ENCODE assay signal across 18 cellular contexts in genomic region chr4:657338-658030, GRCh38. TPM values are rescaled to one million over a fixed set of nuclear protein-coding genes. Genes with fewer than 3 reads are reported as not detected.
DNase-seq lines count a peak whose midpoint lies in the region; ATAC-seq, FAIRE-seq and TF ChIP-seq lines count a peak whose summit lies in the region.
"Had no signal": no experiment of that assay in that cellular context is flagged by ENCODE, and none has a peak within 500 bp of the region (broad histone marks: within the 10 kb centered on the region; RNA-seq: fewer than 3 reads in every experiment).

No MANE protein-coding gene starts in this region.

- no peak overlapping the region for H3K14ac ChIP-seq in H1 (ENCODE audit: insufficient read length)

- TF ChIP-seq CTCF in left ventricle myocardium inferior (IDR thresholded peaks at IDR 0.05; ENCODE audit: borderline replicate concordance) (no peak), H1 (IDR thresholded peaks at IDR 0.05; ENCODE audit: control extremely low read depth in 1 of 3, insufficient read depth in 1 of 3, low read depth in 1 of 3, low read length in 3 of 3) (no peak), neural progenitor cell (IDR thresholded peaks at IDR 0.05) (no peak)

- POLR2A ChIA-PET in H1 (lab: Charles Lee; ENCODE audit: partially characterized antibody): interaction anchor here (0.6 to 1.5 kb wide), 8 partner anchors 8 to 395 kb away, joined by 3 to 7 read pairs (median 4); partner anchors contain the start of genes ATP5ME and MYL5

- no peak for FAIRE-seq in H1 (lab: Jason Lieb, UNC)

- H3K23ac ChIP-seq in H1 (ENCODE audit: insufficient read length): no peak overlapping the region

- H3K4me3 Mint-ChIP-seq in neural progenitor cell: no peak overlapping the region

- H2BK5ac ChIP-seq in H1 (ENCODE audit: low read depth, low read length): no peak overlapping the region

- no peak overlapping the region for H3K27ac Mint-ChIP-seq in neural progenitor cell
- H3K27ac Mint-ChIP-seq: IgD-negative memory B cell had no signal

- peaks cover 4% of the 10 kb centered on the region; the same call in 1 of the 2 replicates for H3K23me2 ChIP-seq in H1 (ENCODE audit: low read depth, low read length)

- H3K79me2 ChIP-seq in H1 (ENCODE audit: control insufficient read depth in 1 of 2, insufficient read depth in 2 of 2, low read length in 2 of 2) (no peaks in the 10 kb centered on the region), neural progenitor cell (ENCODE audit: low read depth) (no peaks in the 10 kb centered on the region)

- TF ChIP-seq EP300 in H1 (IDR thresholded peaks at IDR 0.05; ENCODE audit: borderline replicate concordance in 1 of 2, low read depth in 2 of 2, low read length in 2 of 2): no peak

- TF ChIP-seq RAD21 in H1 (IDR thresholded peaks at IDR 0.05 in 1 of 2, conservative IDR thresholded peaks at IDR 0.05 in 1 of 2; ENCODE audit: low read depth in 2 of 2, low read length in 2 of 2): no peak

- H2AK5ac ChIP-seq in H1 (ENCODE audit: low read depth, low read length): no peak overlapping the region

- H3K9ac ChIP-seq in H1 (replicated peaks in 1 of 4; ENCODE audit: extremely low read depth in 1 of 4, low read depth in 3 of 4, low read length in 3 of 4) (no peak overlapping the region), neural progenitor cell (no peak overlapping the region)

- H4K8ac ChIP-seq in H1 (ENCODE audit: extremely low read depth, insufficient read depth, low read length): no peak overlapping the region

- H4K91ac ChIP-seq in H1 (replicated peaks; ENCODE audit: insufficient read length, low read length): no peak overlapping the region

- H2BK15ac ChIP-seq in H1 (ENCODE audit: low read length): no peak overlapping the region

- H2AFZ ChIP-seq in H1 (ENCODE audit: low read length) (no peak overlapping the region), neural progenitor cell (replicated peaks) (no peak overlapping the region)

- DNase-seq in right cardiac atrium (peak; percentile 16 to 56 (median 42)), left ventricle myocardium inferior (no peak), H1 (ENCODE audit: low read depth in 1 of 2, low spot score in 2 of 2) (no peak), neural progenitor cell (ENCODE audit: low spot score) (peak; percentile 2), NCI-H2171 (lab: John Stamatoyannopoulos, UW) (no peak), NCI-H2081 (lab: John Stamatoyannopoulos, UW) (no peak), epidermal melanocyte (ENCODE audit: insufficient read length, low spot score) (no peak), middle frontal gyrus (ENCODE audit: extremely low spot score, low spot score) (no peak)
- DNase-seq: AML-193, Caco-2, MV-4-11, NCI-H1417 treated with DMSO at 0.1 percent for 48 hours, NCI-H2029, NCI-H510A treated with DMSO at 0.1 percent for 48 hours, Peyer's patch had no signal

- WGBS in right cardiac atrium: 79% methylated on average over 29 of the region's 29 CpGs
- WGBS in H1 (ENCODE audit: extremely low coverage in 1 of 2, insufficient coverage in 1 of 2, insufficient read length in 1 of 2, insufficient replicate concordance in 2 of 2, low coverage in 1 of 2, low lambda C conversion rate in 2 of 2, missing lambda C conversion rate in 1 of 2), 2 experiments: 86% methylated on average over 14 of the region's 29 CpGs; no CpG with 5 or more reads in 1 of the 2 experiments

- no peak overlapping the region for H3K27ac ChIP-seq in right cardiac atrium (ENCODE audit: low read length)
- H3K27ac ChIP-seq in left ventricle myocardium inferior (replicated peaks): no peak overlapping the region
- no peak overlapping the region for H3K27ac ChIP-seq in H1 (ENCODE audit: low read depth, low read length)
- no peak overlapping the region for H3K27ac ChIP-seq in neural progenitor cell
- H3K27ac ChIP-seq: Peyer's patch had no signal

- H4K5ac ChIP-seq in H1 (ENCODE audit: insufficient read length, low read depth, low read length): no peak overlapping the region

- no peak overlapping the region for H2BK120ac ChIP-seq in H1 (replicated peaks; ENCODE audit: low read depth, low read length)

- no peaks in the 10 kb centered on the region for H3K79me1 ChIP-seq in H1 (ENCODE audit: low read depth, low read length)

- H3K4me1 ChIP-seq in right cardiac atrium (ENCODE audit: control insufficient read depth, insufficient read depth, low read length) (no peaks in the 10 kb centered on the region), left ventricle myocardium inferior (no peaks in the 10 kb centered on the region), H1 (replicated peaks in 1 of 4; ENCODE audit: control insufficient read depth in 3 of 4, insufficient read depth in 4 of 4, low read length in 3 of 4) (no peaks in the 10 kb centered on the region), neural progenitor cell (no peaks in the 10 kb centered on the region)
- H3K4me1 ChIP-seq: Caco-2, HAP-1, Peyer's patch had no signal

- peaks cover 2% of the 10 kb centered on the region for H3K9me3 Mint-ChIP-seq in neural progenitor cell
- H3K9me3 Mint-ChIP-seq: IgD-negative memory B cell had no signal

- CTCF ChIA-PET in H1 (lab: Charles Lee; ENCODE audit: partially characterized antibody): interaction anchor here (0.6 to 0.7 kb wide), 3 partner anchors 9 to 68 kb away, joined by 3 read pairs; no protein-coding TSS in a partner anchor

- H2BK12ac ChIP-seq in H1 (ENCODE audit: low read depth, low read length): no peak overlapping the region

- H3K36me3 Mint-ChIP-seq in neural progenitor cell: no peaks in the 10 kb centered on the region

- H3K56ac ChIP-seq in H1 (replicated peaks; ENCODE audit: insufficient read length, low read depth, low read length): no peak overlapping the region

- H3K27me3 Mint-ChIP-seq in neural progenitor cell (ENCODE audit: insufficient read depth, low read depth): peaks cover 14% of the 10 kb centered on the region
- H3K27me3 Mint-ChIP-seq: IgD-negative memory B cell had no signal

- H3K18ac ChIP-seq in H1 (ENCODE audit: extremely low read depth, low read length): no peak overlapping the region

- no peak for ATAC-seq in right cardiac atrium

- TF ChIP-seq POLR2A in H1 (IDR thresholded peaks at IDR 0.05; ENCODE audit: control extremely low read depth in 1 of 2, low read depth in 2 of 2, low read length in 2 of 2): no peak

- peaks cover 7% of the 10 kb centered on the region for H3K4me1 Mint-ChIP-seq in neural progenitor cell

- H4K20me1 ChIP-seq in H1 (replicated peaks in 1 of 2; ENCODE audit: control insufficient read depth in 1 of 2, insufficient read depth in 2 of 2, low read length in 2 of 2) (peaks cover 0 to 21% of the 10 kb centered on the region in 2 experiments), neural progenitor cell (ENCODE audit: low read depth) (no peaks in the 10 kb centered on the region)

- H3K4me2 ChIP-seq in H1 (ENCODE audit: insufficient read depth in 1 of 2, low read depth in 2 of 2, low read length in 2 of 2): no peak overlapping the region
- H3K4me2 ChIP-seq in neural progenitor cell: no peak overlapping the region

- no peaks in the 10 kb centered on the region for H3K36me3 ChIP-seq in left ventricle myocardium inferior
- H3K36me3 ChIP-seq in H1 (ENCODE audit: control insufficient read depth in 2 of 4, insufficient read depth in 4 of 4, low read length in 3 of 4): no peaks in the 10 kb centered on the region; a peak in 1 of 8 replicates
- no peaks in the 10 kb centered on the region for H3K36me3 ChIP-seq in neural progenitor cell
- H3K36me3 ChIP-seq: HAP-1, Peyer's patch had no signal

- H3K27me3 ChIP-seq in right cardiac atrium (ENCODE audit: control insufficient read depth, insufficient read depth): no peaks in the 10 kb centered on the region
- H3K27me3 ChIP-seq in left ventricle myocardium inferior (ENCODE audit: low read depth): peaks cover 39% of the 10 kb centered on the region
- H3K27me3 ChIP-seq in H1 (replicated peaks in 1 of 4; ENCODE audit: control insufficient read depth in 3 of 4, extremely low read depth in 1 of 4, insufficient read depth in 3 of 4, low read length in 3 of 4): peaks cover 0 to 11% (median 0%) of the 10 kb centered on the region in 4 experiments; a peak in 2 of 7 replicates
- H3K27me3 ChIP-seq in neural progenitor cell: no peaks in the 10 kb centered on the region
- H3K27me3 ChIP-seq: Peyer's patch had no signal

- H3K9me3 ChIP-seq in right cardiac atrium (ENCODE audit: control insufficient read depth, low read length): no peaks in the 10 kb centered on the region
- H3K9me3 ChIP-seq in left ventricle myocardium inferior (replicated peaks): no peaks in the 10 kb centered on the region
- no peaks in the 10 kb centered on the region for H3K9me3 ChIP-seq in H1 (ENCODE audit: insufficient read depth in 2 of 2, low read depth in 1 of 2, low read length in 1 of 2)
- no peaks in the 10 kb centered on the region for H3K9me3 ChIP-seq in neural progenitor cell (ENCODE audit: low read depth)
- H3K9me3 ChIP-seq: Caco-2, Peyer's patch had no signal

- no peak overlapping the region for H3K4ac ChIP-seq in H1 (replicated peaks; ENCODE audit: insufficient read length, low read depth, low read length)

- H2BK20ac ChIP-seq in H1 (ENCODE audit: low read length): no peak overlapping the region

- no peak overlapping the region for H3K4me3 ChIP-seq in right cardiac atrium (ENCODE audit: low read length)
- no peak overlapping the region for H3K4me3 ChIP-seq in left ventricle myocardium inferior
- H3K4me3 ChIP-seq in H1 (ENCODE audit: extremely low read depth in 1 of 4, insufficient read depth in 2 of 4, low read depth in 3 of 4, low read length in 4 of 4): no peak overlapping the region
- no peak overlapping the region for H3K4me3 ChIP-seq in neural progenitor cell
- H3K4me3 ChIP-seq: HAP-1, Peyer's patch had no signal

- H3F3A ChIP-seq in neural progenitor cell (ENCODE audit: low read depth): peaks cover 5% of the 10 kb centered on the region

- intact Hi-C loops in right cardiac atrium (cut with DNase I): no loop called here
- intact Hi-C loops in left ventricle myocardium inferior (cut with micrococcal nuclease): no loop called here

RNA-seq across cellular contexts. Expression of gene ATP5ME, which starts 16.6 kb away (rescaled TPM):
- 100 to 1,000 TPM; 689 to 911 (median 734) TPM for total RNA-seq in right cardiac atrium
- 1,352 TPM for polyA plus RNA-seq in right cardiac atrium
- total RNA-seq in left ventricle myocardium inferior: 914 TPM
- total RNA-seq in H1 (2021; fragmentation: NEBNext Ultra II Directional; extraction: Animal tissue kit (Norgen Biotek cat#: 25700)): 375 and 413 TPM in 2 replicates
- 450 and 538 TPM in 2 replicates for polyA plus RNA-seq in H1 (2011; rRNA removed)
- 736 TPM for polyA plus RNA-seq in H1 (2011; cell fraction: cytosol; rRNA removed)
- polyA plus RNA-seq in H1 (2011; cell fraction: nucleus; rRNA removed): 398 TPM
- 972 to 1,582 TPM (median 1,208 TPM) in 4 replicates for polyA plus RNA-seq in H1 (2012, experiment 1 of 2)
- polyA plus RNA-seq in H1 (2012, experiment 2 of 2): 606 TPM
- polyA plus RNA-seq in H1 (2013, experiment 1 of 2): 1,182 TPM
- polyA plus RNA-seq in H1 (2013, experiment 2 of 2): 1,303 TPM
- polyA minus RNA-seq in H1 (2011; rRNA and poly(A)+ RNA removed): 143 and 154 TPM in 2 replicates
- polyA minus RNA-seq in H1 (2011; cell fraction: cytosol; rRNA and poly(A)+ RNA removed): 98.1 TPM
- polyA minus RNA-seq in H1 (2011; cell fraction: nucleus; rRNA and poly(A)+ RNA removed): 109 TPM
- 95.1 and 114 TPM in 2 replicates for total RNA-seq in neural progenitor cell (ENCODE audit: low replicate concordance)

RNA-seq across cellular contexts. Expression of gene MYL5, which starts 16.9 kb away (rescaled TPM):
- 1 to 10 TPM; 4.0 to 6.0 (median 4.7) TPM for total RNA-seq in right cardiac atrium
- polyA plus RNA-seq in right cardiac atrium: 3.8 TPM
- total RNA-seq in left ventricle myocardium inferior: 4.5 TPM
- total RNA-seq in H1 (2021; fragmentation: NEBNext Ultra II Directional; extraction: Animal tissue kit (Norgen Biotek cat#: 25700)): 5.5 and 5.7 TPM in 2 replicates
- 6.3 and 6.8 TPM in 2 replicates for polyA plus RNA-seq in H1 (2011; rRNA removed)
- polyA plus RNA-seq in H1 (2011; cell fraction: cytosol; rRNA removed): 7.7 TPM
- polyA plus RNA-seq in H1 (2011; cell fraction: nucleus; rRNA removed): 40.3 TPM
- 11.6 to 13.5 TPM (median 12.6 TPM) in 4 replicates for polyA plus RNA-seq in H1 (2012, experiment 1 of 2)
- polyA plus RNA-seq in H1 (2012, experiment 2 of 2): 3.7 TPM
- 4.6 TPM for polyA plus RNA-seq in H1 (2013, experiment 1 of 2)
- 3.5 TPM for polyA plus RNA-seq in H1 (2013, experiment 2 of 2)
- polyA minus RNA-seq in H1 (2011; rRNA and poly(A)+ RNA removed): 2.5 and 6.8 TPM in 2 replicates
- 6.9 TPM for polyA minus RNA-seq in H1 (2011; cell fraction: cytosol; rRNA and poly(A)+ RNA removed)
- polyA minus RNA-seq in H1 (2011; cell fraction: nucleus; rRNA and poly(A)+ RNA removed): 19.0 TPM
- 0.21 and 10.0 TPM in 2 replicates for total RNA-seq in neural progenitor cell (ENCODE audit: low replicate concordance)

RNA-seq across cellular contexts. Expression of gene SLC49A3, which starts 31.5 kb away (rescaled TPM):
- total RNA-seq in right cardiac atrium (10 to 100 TPM; 13.7 to 19.5 (median 16.9) TPM), left ventricle myocardium inferior (12.0 TPM), neural progenitor cell (ENCODE audit: low replicate concordance) (1.9 and 3.4 TPM in 2 replicates)
- polyA plus RNA-seq in right cardiac atrium (10.6 TPM), H1 (2011; rRNA removed) (5.0 and 6.7 TPM in 2 replicates)
- total RNA-seq in H1 (2021; fragmentation: NEBNext Ultra II Directional; extraction: Animal tissue kit (Norgen Biotek cat#: 25700)): 5.7 and 8.8 TPM in 2 replicates
- 5.4 TPM for polyA plus RNA-seq in H1 (2011; cell fraction: cytosol; rRNA removed)
- 16.0 TPM for polyA plus RNA-seq in H1 (2011; cell fraction: nucleus; rRNA removed)
- polyA plus RNA-seq in H1 (2012, experiment 1 of 2): 2.3 to 6.0 TPM (median 5.7 TPM) in 4 replicates
- polyA plus RNA-seq in H1 (2012, experiment 2 of 2): 3.0 TPM
- 2.3 TPM for polyA plus RNA-seq in H1 (2013, experiment 1 of 2)
- 1.9 TPM for polyA plus RNA-seq in H1 (2013, experiment 2 of 2)
- 0.98 and 2.7 TPM in 2 replicates for polyA minus RNA-seq in H1 (2011; rRNA and poly(A)+ RNA removed)
- 2.9 TPM for polyA minus RNA-seq in H1 (2011; cell fraction: cytosol; rRNA and poly(A)+ RNA removed)
- 9.7 TPM for polyA minus RNA-seq in H1 (2011; cell fraction: nucleus; rRNA and poly(A)+ RNA removed)

RNA-seq across cellular contexts. Expression of gene PDE6B, which starts 32.1 kb away (rescaled TPM):
- 1 to 10 TPM; 6.8 to 7.5 (median 7.0) TPM for total RNA-seq in right cardiac atrium
- 3.6 TPM for polyA plus RNA-seq in right cardiac atrium
- 2.7 TPM for total RNA-seq in left ventricle myocardium inferior
- 4.1 and 4.5 TPM in 2 replicates for total RNA-seq in H1 (2021; fragmentation: NEBNext Ultra II Directional; extraction: Animal tissue kit (Norgen Biotek cat#: 25700))
- polyA plus RNA-seq in H1 (2011; rRNA removed): 8.0 and 8.4 TPM in 2 replicates
- polyA plus RNA-seq in H1 (2011; cell fraction: cytosol; rRNA removed): 11.1 TPM
- polyA plus RNA-seq in H1 (2011; cell fraction: nucleus; rRNA removed): 14.3 TPM
- 9.1 to 17.0 TPM (median 14.1 TPM) in 4 replicates for polyA plus RNA-seq in H1 (2012, experiment 1 of 2)
- polyA plus RNA-seq in H1 (2012, experiment 2 of 2): 4.3 TPM
- 1.3 TPM for polyA plus RNA-seq in H1 (2013, experiment 1 of 2)
- polyA plus RNA-seq in H1 (2013, experiment 2 of 2): 2.1 TPM
- polyA minus RNA-seq in H1 (2011; rRNA and poly(A)+ RNA removed): 11.1 and 16.4 TPM in 2 replicates
- 6.8 TPM for polyA minus RNA-seq in H1 (2011; cell fraction: cytosol; rRNA and poly(A)+ RNA removed)
- 9.4 TPM for polyA minus RNA-seq in H1 (2011; cell fraction: nucleus; rRNA and poly(A)+ RNA removed)
- 4.3 and 19.5 TPM in 2 replicates for total RNA-seq in neural progenitor cell (ENCODE audit: low replicate concordance)
- total RNA-seq: Caco-2, HT-29 had no signal

RNA-seq across cellular contexts. Expression of gene PCGF3, which starts 48.1 kb away (rescaled TPM):
- total RNA-seq in right cardiac atrium: 10 to 100 TPM; 25.0 to 28.6 (median 26.4) TPM
- 30.1 TPM for polyA plus RNA-seq in right cardiac atrium
- total RNA-seq in left ventricle myocardium inferior: 21.5 TPM
- 49.7 and 52.9 TPM in 2 replicates for total RNA-seq in H1 (2021; fragmentation: NEBNext Ultra II Directional; extraction: Animal tissue kit (Norgen Biotek cat#: 25700))
- 52.7 and 67.4 TPM in 2 replicates for polyA plus RNA-seq in H1 (2011; rRNA removed)
- 59.3 TPM for polyA plus RNA-seq in H1 (2011; cell fraction: cytosol; rRNA removed)
- polyA plus RNA-seq in H1 (2011; cell fraction: nucleus; rRNA removed): 236 TPM
- polyA plus RNA-seq in H1 (2012, experiment 1 of 2): 39.7 to 58.4 TPM (median 51.5 TPM) in 4 replicates
- 19.5 TPM for polyA plus RNA-seq in H1 (2012, experiment 2 of 2)
- 37.7 TPM for polyA plus RNA-seq in H1 (2013, experiment 1 of 2)
- polyA plus RNA-seq in H1 (2013, experiment 2 of 2): 33.4 TPM
- polyA minus RNA-seq in H1 (2011; rRNA and poly(A)+ RNA removed): 41.1 and 51.6 TPM in 2 replicates
- polyA minus RNA-seq in H1 (2011; cell fraction: cytosol; rRNA and poly(A)+ RNA removed): 50.2 TPM
- polyA minus RNA-seq in H1 (2011; cell fraction: nucleus; rRNA and poly(A)+ RNA removed): 73.3 TPM
- 44.7 and 59.1 TPM in 2 replicates for total RNA-seq in neural progenitor cell (ENCODE audit: low replicate concordance)

Comparison
In these comparisons a context has a peak if more than half of its experiments do, and no peak if none do; other contexts are left out.
1. DNase-seq: peak in right cardiac atrium (3 of 3) and neural progenitor cell (single experiment); none in left ventricle myocardium inferior (single experiment), H1 (0 of 2), NCI-H2171 (single experiment), NCI-H2081 (0 of 2), epidermal melanocyte (single experiment) and middle frontal gyrus (single experiment).